1 cellular context compared by ENCODE assay signal in the genomic region with DNA sequence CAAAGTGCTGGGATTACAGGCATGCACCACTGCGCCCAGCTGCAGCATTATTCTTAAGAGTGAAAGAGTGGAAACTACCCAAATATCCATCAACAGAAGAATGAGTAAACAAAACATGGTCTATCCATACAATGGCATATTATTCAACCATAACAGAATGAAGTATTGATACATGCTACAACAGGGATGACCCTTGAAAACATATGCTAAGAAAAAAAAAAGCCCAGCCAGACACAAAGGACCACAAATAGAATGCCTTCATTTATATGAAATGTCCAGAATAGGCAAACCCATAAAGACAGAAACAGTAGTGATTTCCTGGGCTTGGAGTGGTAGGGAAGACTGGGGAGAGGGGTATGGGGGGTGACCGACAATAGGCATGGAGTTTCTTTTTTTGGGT.
TF ChIP-seq lines count a peak whose summit lies in the region.

No MANE protein-coding gene starts in this region.

TF ChIP-seq in GM12878, 131 proteins besides CTCF, POLR2A, EP300 and RAD21 (continued from another document):
- no peak for TF ChIP-seq ZNF24 (IDR thresholded peaks at IDR 0.05)
TF ChIP-seq in GM12878: peak in this region for 0.
